12 cellular contexts compared by ENCODE assay signal in genomic region chr7:74338366-74339108, GRCh38.
"Had no signal": no experiment of that assay in that cellular context is flagged by ENCODE, and none has a peak within 500 bp of the region (broad histone marks: within the 10 kb centered on the region; RNA-seq: fewer than 3 reads in every experiment).

No MANE protein-coding gene starts in this region.

- H3K9me3 ChIP-seq: neutrophil, right atrium auricular region, tibial artery, vagina had no signal

- DNase-seq: activated CD8-positive, alpha-beta memory T cell treated with anti-CD3 and anti-CD28 coated beads for 24 hours; activated effector memory CD4-positive, alpha-beta T cell treated with Interleukin-2 at 50 U/mL for 16 hours; cerebellar nuclear complex; midbrain; tibial artery had no signal

- H3K4me3 Mint-ChIP-seq: activated naive CD4-positive, alpha-beta T cell treated with anti-CD3 and anti-CD28 coated beads, Interleukin-2, amount 50 U/mL, for 24 hours; dendritic cell treated with granulocyte-macrophage colony-stimulating factor and Interleukin-4, amounts not matched to agents 40 ng/mL and 50 ng/mL, for 4 days had no signal

- H3K36me3 ChIP-seq: neutrophil had no signal

- H3K4me3 ChIP-seq: right atrium auricular region, skin epidermis, tibial artery, vagina had no signal

- H3K27me3 ChIP-seq: neutrophil, right atrium auricular region, tibial artery, vagina had no signal

- H3K4me1 ChIP-seq: right atrium auricular region, tibial artery, vagina had no signal

- H3K27me3 Mint-ChIP-seq: activated naive CD4-positive, alpha-beta T cell treated with anti-CD3 and anti-CD28 coated beads, Interleukin-2, amount 50 U/mL, for 24 hours; dendritic cell treated with granulocyte-macrophage colony-stimulating factor and Interleukin-4, amounts not matched to agents 40 ng/mL and 50 ng/mL, for 4 days had no signal

- H3K27ac Mint-ChIP-seq: activated naive CD4-positive, alpha-beta T cell treated with anti-CD3 and anti-CD28 coated beads, Interleukin-2, amount 50 U/mL, for 24 hours; dendritic cell treated with granulocyte-macrophage colony-stimulating factor and Interleukin-4, amounts not matched to agents 40 ng/mL and 50 ng/mL, for 4 days had no signal

- H3K4me1 Mint-ChIP-seq: activated naive CD4-positive, alpha-beta T cell treated with anti-CD3 and anti-CD28 coated beads, Interleukin-2, amount 50 U/mL, for 24 hours had no signal

- H3K9me3 Mint-ChIP-seq: activated naive CD4-positive, alpha-beta T cell treated with anti-CD3 and anti-CD28 coated beads, Interleukin-2, amount 50 U/mL, for 24 hours; dendritic cell treated with granulocyte-macrophage colony-stimulating factor and Interleukin-4, amounts not matched to agents 40 ng/mL and 50 ng/mL, for 4 days had no signal

- H3K27ac ChIP-seq: neutrophil, right atrium auricular region, skin epidermis, tibial artery, vagina, VCaP had no signal
